ENCODE assay signal across 8 cellular contexts in the genomic region with DNA sequence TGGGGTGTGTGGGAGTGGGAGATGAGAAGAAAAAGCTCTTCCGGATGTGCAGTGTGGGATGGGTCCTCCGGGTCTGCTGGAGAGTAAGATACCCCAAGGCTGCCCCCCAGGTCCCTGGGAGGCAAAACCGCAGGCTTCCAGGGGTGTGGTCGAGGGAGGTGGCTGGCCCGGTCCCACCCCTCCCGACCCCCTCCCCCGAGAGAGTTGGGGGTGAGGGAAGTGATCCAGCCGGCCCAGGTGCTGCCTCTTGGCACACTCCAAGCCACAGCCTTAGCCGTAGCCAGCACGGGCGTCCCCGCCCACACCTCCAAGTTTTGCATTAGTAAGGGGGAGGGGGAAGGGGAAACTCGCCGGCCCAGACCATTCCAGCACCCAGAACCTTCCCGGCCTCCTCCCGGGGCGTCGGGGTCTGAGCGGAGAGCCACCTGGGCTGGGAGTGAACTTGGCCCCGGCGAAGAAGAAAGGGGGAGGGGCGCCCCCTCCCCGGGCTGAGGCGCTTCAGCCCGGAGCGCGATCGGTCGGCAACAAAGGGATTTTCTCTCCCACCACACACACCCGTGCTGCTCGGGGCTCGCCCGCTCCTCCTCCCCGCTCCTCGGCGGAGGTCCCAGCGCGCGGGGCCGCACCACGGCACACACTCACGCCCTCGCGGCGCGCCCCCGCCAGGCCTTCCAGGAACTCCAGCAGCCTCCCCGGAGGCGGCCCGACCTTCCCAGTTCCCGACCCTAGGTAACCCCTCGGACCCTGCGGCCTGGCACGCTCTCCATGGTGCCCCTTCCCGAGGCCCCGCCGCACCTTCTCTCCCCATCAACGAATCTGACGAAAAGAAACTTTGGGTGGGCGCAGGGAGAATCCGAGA. TPM values are rescaled to one million over a fixed set of nuclear protein-coding genes. Genes with fewer than 3 reads are reported as not detected.
DNase-seq lines count a peak whose midpoint lies in the region; ATAC-seq and TF ChIP-seq lines count a peak whose summit lies in the region.

No MANE protein-coding gene starts in this region.

- H3K9me3 ChIP-seq in ES-I3 (ENCODE audit: control insufficient read depth, insufficient read depth, low read length) (no peaks in the 10 kb centered on the region), RWPE2 (ENCODE audit: severe bottlenecking) (no peaks in the 10 kb centered on the region), ovary (no peaks in the 10 kb centered on the region)

- H3K4me1 ChIP-seq in ES-I3 (ENCODE audit: insufficient read depth, low read length) (peaks cover 64% of the 10 kb centered on the region), RWPE2 (ENCODE audit: insufficient read depth, poor library complexity, severe bottlenecking) (peaks cover 15% of the 10 kb centered on the region), ovary (ENCODE audit: insufficient read depth) (peaks cover 10% of the 10 kb centered on the region)

- TF ChIP-seq CTCF in RWPE2 (IDR thresholded peaks at IDR 0.05; ENCODE audit: poor library complexity, severe bottlenecking) (no peak), fibroblast of the aortic adventitia (IDR thresholded peaks at IDR 0.05; ENCODE audit: insufficient read depth, low read length) (no peak), ovary (IDR thresholded peaks at IDR 0.05) (no peak)

- intact Hi-C loops in ovary (cut with DNase I) = no loop called here

- H3K36me3 ChIP-seq in ES-I3 (ENCODE audit: insufficient read depth, low read length) = no peaks in the 10 kb centered on the region
- no peaks in the 10 kb centered on the region for H3K36me3 ChIP-seq in RWPE2 (ENCODE audit: low read depth)
- no peaks in the 10 kb centered on the region for H3K36me3 ChIP-seq in ovary

- H3K27ac ChIP-seq in RWPE2 (ENCODE audit: poor library complexity, severe bottlenecking) (no peak overlapping the region), ovary (peak overlapping the region; percentile 52 to 56)

- peak; percentile 42; the same call in 2 of the 3 replicates for ATAC-seq in RWPE2 (ENCODE audit: low read depth)
- ATAC-seq in HG02970 (IDR thresholded peaks at IDR 0.05; ENCODE audit: low FRiP score, unreplicated experiment) = no peak
- ATAC-seq in HG03439 (IDR thresholded peaks at IDR 0.05; ENCODE audit: unreplicated experiment) = no peak

- no peak for TF ChIP-seq EP300 in ovary (IDR thresholded peaks at IDR 0.05)

- H3K4me3 ChIP-seq in RWPE2 (ENCODE audit: severe bottlenecking) (peak overlapping the region; percentile 27), fibroblast of the aortic adventitia (ENCODE audit: low read depth, low read length) (peak overlapping the region; percentile 53), ovary (peak overlapping the region; percentile 37)

- peak overlapping the region; percentile 71 for H3K9ac ChIP-seq in ES-I3 (ENCODE audit: low read depth, low read length)

- in situ Hi-C loops in G401 (cut with HindIII; ENCODE audit: low sequenced_read_pairs) = no loop called here

- no peak for DNase-seq in RWPE2 (ENCODE audit: low spot score)
- no peak for DNase-seq in fibroblast of the aortic adventitia (ENCODE audit: low read depth)
- peak; percentile 51 to 69 (median 63) for DNase-seq in ovary
- no peak for DNase-seq in NAMALWA (ENCODE audit: low spot score)
- no peak for DNase-seq in G401 (ENCODE audit: low spot score)

- 3 to 7% (median 4%) methylated on average over 58 to 61 of the region's 61 CpGs for WGBS in ovary, 3 donors

- TF ChIP-seq POLR2A in ovary (IDR thresholded peaks at IDR 0.05) = no peak

- H3K27me3 ChIP-seq in RWPE2 (ENCODE audit: insufficient read depth, poor library complexity, severe bottlenecking) (no peaks in the 10 kb centered on the region), ovary (no peaks in the 10 kb centered on the region)

RNA-seq across cellular contexts. Expression of a gene that starts 14.4 kb away (rescaled TPM):
- 8.2 and 12.7 TPM in 2 replicates for total RNA-seq in fibroblast of the aortic adventitia (ENCODE audit: low replicate concordance)
- 10 to 100 TPM; 25.0 to 57.2 (median 43.2) TPM for total RNA-seq in ovary
- polyA plus RNA-seq in ovary = 10 to 100 TPM; 17.7 to 22.0 TPM
- 21.3 and 28.8 TPM in 2 replicates for total RNA-seq in G401 (2014; rRNA removed; shearing (Covaris generic))

Comparison
In these comparisons a context has a peak if more than half of its experiments do, and no peak if none do; other contexts are left out.
1. DNase-seq: peak in ovary (5 of 5); none in RWPE2 (single experiment), fibroblast of the aortic adventitia (single experiment), NAMALWA (single experiment) and G401 (single experiment).
2. Peak in every context shown above with its lines, with median percentiles within 50 percentile points of each other: H3K4me3 ChIP-seq.